ENCODE assay signal across 2 cellular contexts in genomic region chr3:69084668-69085542, GRCh38.
TF ChIP-seq lines count a peak whose summit lies in the region.

Gene ARL6IP5 (plus strand): TSS chr3:69084937. CDS start chr3:69085048, 111 bp downstream.

TF ChIP-seq in A549, 52 proteins besides CTCF, POLR2A, EP300 and RAD21 (continued from another document):
- TF ChIP-seq HMGXB4 (CRISPR knock-in tag; IDR thresholded peaks at IDR 0.05; ENCODE audit: borderline replicate concordance) (no peak), FOSL2 (IDR thresholded peaks at IDR 0.05) (no peak), FOSL2 (CRISPR knock-in tag; IDR thresholded peaks at IDR 0.05) (no peak), MAZ (IDR thresholded peaks at IDR 0.05; ENCODE audit: borderline replicate concordance, low read depth, low read length) (no peak), CEBPB (IDR thresholded peaks at IDR 0.05) (no peak), JUNB (IDR thresholded peaks at IDR 0.05) (no peak)

TF ChIP-seq in WTC11, 78 proteins besides CTCF, POLR2A, EP300 and RAD21 (continued from another document and continues in another):
- TF ChIP-seq ARID4B (CRISPR knock-in tag; IDR thresholded peaks at IDR 0.05; ENCODE audit: borderline replicate concordance) (peak; percentile 61; the same call in 1 of the 2 replicates), AFF4 (CRISPR knock-in tag; IDR thresholded peaks at IDR 0.05; ENCODE audit: borderline replicate concordance) (no peak), ATF6 (CRISPR knock-in tag; IDR thresholded peaks at IDR 0.05) (no peak), ZNF121 (CRISPR knock-in tag; IDR thresholded peaks at IDR 0.05) (no peak), ZNF671 (CRISPR knock-in tag; IDR thresholded peaks at IDR 0.05) (no peak), EMX1 (CRISPR knock-in tag; IDR thresholded peaks at IDR 0.05) (no peak), HMGA2 (CRISPR knock-in tag; IDR thresholded peaks at IDR 0.05) (no peak), ZNF423 (CRISPR knock-in tag; IDR thresholded peaks at IDR 0.05) (no peak), CREB1 (CRISPR knock-in tag; IDR thresholded peaks at IDR 0.05) (no peak), USF1 (CRISPR knock-in tag; IDR thresholded peaks at IDR 0.05) (no peak), ZBTB43 (CRISPR knock-in tag; IDR thresholded peaks at IDR 0.05) (no peak), GRHL2 (CRISPR knock-in tag; IDR thresholded peaks at IDR 0.05; ENCODE audit: insufficient replicate concordance, severe bottlenecking) (no peak), STAT6 (CRISPR knock-in tag; conservative IDR thresholded peaks at IDR 0.05; ENCODE audit: low read depth) (no peak), GTF2I (CRISPR knock-in tag; conservative IDR thresholded peaks at IDR 0.05) (no peak), ZNF281 (CRISPR knock-in tag; IDR thresholded peaks at IDR 0.05) (no peak), ZSCAN18 (CRISPR knock-in tag; IDR thresholded peaks at IDR 0.05) (no peak), IRF1 (CRISPR knock-in tag; IDR thresholded peaks at IDR 0.05) (no peak), CBFB (CRISPR knock-in tag; IDR thresholded peaks at IDR 0.05; ENCODE audit: low read depth) (no peak), NFATC4 (CRISPR knock-in tag; IDR thresholded peaks at IDR 0.05) (no peak), MLX (CRISPR knock-in tag; IDR thresholded peaks at IDR 0.05) (no peak), ZNF416 (CRISPR knock-in tag; IDR thresholded peaks at IDR 0.05) (no peak), MYBL2 (CRISPR knock-in tag; IDR thresholded peaks at IDR 0.05) (no peak), TP53 (CRISPR knock-in tag; IDR thresholded peaks at IDR 0.05) (no peak), FOXK1 (CRISPR knock-in tag; IDR thresholded peaks at IDR 0.05) (peak; percentile 66; the same call in 1 of the 2 replicates), ZNF512 (CRISPR knock-in tag; IDR thresholded peaks at IDR 0.05; ENCODE audit: borderline replicate concordance) (no peak)
